ENCODE assay signal across 9 cellular contexts in the genomic region with DNA sequence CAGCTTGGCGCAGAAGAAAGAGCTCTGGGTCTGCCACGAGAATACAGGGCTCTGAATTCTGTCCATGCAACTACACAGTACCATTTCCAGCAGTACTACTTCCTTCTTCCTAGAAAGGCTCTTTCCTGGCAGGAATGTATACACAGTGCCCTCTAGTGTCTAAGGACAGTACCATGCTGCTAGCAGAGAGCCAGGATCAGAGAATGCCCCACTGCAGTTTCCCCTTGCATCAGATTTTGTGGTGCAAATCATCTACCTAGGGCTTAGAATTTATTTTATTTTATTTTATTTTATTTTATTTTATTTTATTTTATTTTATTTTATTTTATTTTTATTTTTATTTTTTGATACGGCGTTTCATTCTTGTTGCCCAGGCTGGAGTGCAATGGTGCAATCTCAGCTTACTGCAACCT. TPM values are rescaled to one million over a fixed set of nuclear protein-coding genes. Genes with fewer than 3 reads are reported as not detected.
DNase-seq lines count a peak whose midpoint lies in the region; ATAC-seq and TF ChIP-seq lines count a peak whose summit lies in the region.
"Had no signal": no experiment of that assay in that cellular context is flagged by ENCODE, and none has a peak within 500 bp of the region (broad histone marks: within the 10 kb centered on the region; RNA-seq: fewer than 3 reads in every experiment).

No MANE protein-coding gene starts in this region.

- no peaks in the 10 kb centered on the region for H3K36me3 ChIP-seq in esophagus squamous epithelium
- H3K36me3 ChIP-seq: neutrophil had no signal

- H3K9me3 Mint-ChIP-seq in activated T-helper 17 cell treated with anti-CD3 and anti-CD28 coated beads, Interleukin-2, amount 50 U/mL, for 72 hours, result no peaks in the 10 kb centered on the region

- H3K4me3 Mint-ChIP-seq in activated T-helper 17 cell treated with anti-CD3 and anti-CD28 coated beads, Interleukin-2, amount 50 U/mL, for 72 hours, result no peak overlapping the region
- H3K4me3 Mint-ChIP-seq: activated B cell treated with CpG ODN at 0.5 μM for 24 hours had no signal

- no peaks in the 10 kb centered on the region for H3K36me3 Mint-ChIP-seq in activated T-helper 17 cell treated with anti-CD3 and anti-CD28 coated beads, Interleukin-2, amount 50 U/mL, for 72 hours (ENCODE audit: low read depth)

- H3K27me3 Mint-ChIP-seq in activated T-helper 17 cell treated with anti-CD3 and anti-CD28 coated beads, Interleukin-2, amount 50 U/mL, for 72 hours, result peaks cover 14% of the 10 kb centered on the region

- intact Hi-C loops in esophagus squamous epithelium (cut with DNase I), result loop anchor here (5.0 kb wide), 1 partner anchor 84 kb away; no protein-coding TSS in a partner anchor

- no peaks in the 10 kb centered on the region for H3K9me3 ChIP-seq in esophagus squamous epithelium
- H3K9me3 ChIP-seq: neutrophil had no signal

- H3K4me1 Mint-ChIP-seq in activated T-helper 17 cell treated with anti-CD3 and anti-CD28 coated beads, Interleukin-2, amount 50 U/mL, for 72 hours, result peaks cover 4% of the 10 kb centered on the region
- H3K4me1 Mint-ChIP-seq: activated B cell treated with CpG ODN at 0.5 μM for 24 hours had no signal

- H3K4me3 ChIP-seq in esophagus squamous epithelium, result no peak overlapping the region

- 48 to 57% methylated on average over 3 to 4 of the region's 4 CpGs for WGBS in esophagus squamous epithelium, 2 donors

- DNase-seq in DMS53 (lab: John Stamatoyannopoulos, UW) (peak; percentile 69), HS-5 (ENCODE audit: low read depth) (peak; percentile 10), RPMI8226 (peak; percentile 72), esophagus squamous epithelium (lab: John Stamatoyannopoulos, UW) (no peak), stromal cell of bone marrow (ENCODE audit: low read depth) (peak; percentile 1)
- DNase-seq: activated B cell treated with CpG ODN at 0.5 μM for 24 hours had no signal

- no peak overlapping the region for H3K27ac ChIP-seq in esophagus squamous epithelium
- H3K27ac ChIP-seq: neutrophil had no signal

- H3K4me1 ChIP-seq in esophagus squamous epithelium, result no peaks in the 10 kb centered on the region

- H3K27me3 ChIP-seq in esophagus squamous epithelium, result peaks cover 0 to 89% (median 0%) of the 10 kb centered on the region in 4 donors

- no peak for TF ChIP-seq POLR2A in esophagus squamous epithelium (IDR thresholded peaks at IDR 0.05)

- no peak overlapping the region for H3K27ac Mint-ChIP-seq in activated T-helper 17 cell treated with anti-CD3 and anti-CD28 coated beads, Interleukin-2, amount 50 U/mL, for 72 hours
- H3K27ac Mint-ChIP-seq: activated B cell treated with CpG ODN at 0.5 μM for 24 hours had no signal

- TF ChIP-seq CTCF in esophagus squamous epithelium (IDR thresholded peaks at IDR 0.05), result peak; percentile 27 to 73 (median 54)

- ATAC-seq in HG03457 (IDR thresholded peaks at IDR 0.05; ENCODE audit: unreplicated experiment), result no peak
- ATAC-seq in activated T-helper 17 cell treated with anti-CD3 and anti-CD28 coated beads, Interleukin-2, amount 50 U/mL, for 72 hours (replicated peaks), result no peak

RNA-seq across cellular contexts. Expression of gene PAX7, which starts 50.8 kb away (rescaled TPM):
- not detected for total RNA-seq in esophagus squamous epithelium
- total RNA-seq in activated T-helper 17 cell treated with anti-CD3 and anti-CD28 coated beads, Interleukin-2, amount 50 U/mL, for 72 hours, result not detected
- total RNA-seq: activated B cell treated with CpG ODN at 0.5 μM for 24 hours had no signal
